8 cellular contexts compared by ENCODE assay signal in the genomic region with DNA sequence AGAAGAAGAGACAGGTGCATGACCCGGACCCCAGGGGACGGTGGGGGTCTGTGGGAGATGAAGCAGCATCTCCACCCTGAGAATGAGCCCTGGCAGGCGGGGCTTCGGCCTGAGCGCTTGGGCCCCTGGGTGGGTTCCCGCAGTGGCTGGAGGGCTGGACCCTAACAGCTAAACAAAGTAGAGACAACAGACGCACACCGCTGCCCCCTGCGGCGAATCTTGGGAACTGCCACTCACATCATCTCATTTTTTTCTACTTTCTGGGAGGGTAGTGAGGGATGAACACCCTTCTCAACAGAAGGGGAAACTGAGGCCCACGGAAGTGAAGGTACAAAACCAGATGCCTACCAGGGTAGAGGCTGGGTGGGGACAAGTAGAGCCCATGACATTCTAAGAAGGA.
A peak's percentile ranks its signal among the peaks of the same experiment; 100 is the strongest.
DNase-seq lines count a peak whose midpoint lies in the region; ATAC-seq, FAIRE-seq and TF ChIP-seq lines count a peak whose summit lies in the region.

No MANE protein-coding gene starts in this region.

- H3K9me3 Mint-ChIP-seq in mesothelial cell of epicardium = no peaks in the 10 kb centered on the region

- no peak for TF ChIP-seq POLR2A in H54 (IDR thresholded peaks at IDR 0.05; ENCODE audit: low read depth, low read length)

- no peaks in the 10 kb centered on the region for H3K4me1 ChIP-seq in OCI-LY3 (ENCODE audit: low read length)

- peaks cover 7% of the 10 kb centered on the region for H3K36me3 Mint-ChIP-seq in mesothelial cell of epicardium

- H3K4me3 ChIP-seq in GM12865 (ENCODE audit: low read depth, low read length) (no peak overlapping the region), OCI-LY3 (ENCODE audit: low read length) (no peak overlapping the region)

- peak; percentile 23 for DNase-seq in GM12865 (ENCODE audit: low read depth)
- DNase-seq in T47D (ENCODE audit: low read depth in 1 of 2, low spot score in 1 of 2) = peak; percentile 37 to 63
- no peak for DNase-seq in mesothelial cell of epicardium (ENCODE audit: low spot score in 2 of 2, unreplicated experiment in 2 of 2)
- DNase-seq in H54 (ENCODE audit: insufficient read length, low spot score) = no peak
- DNase-seq in GDM1 (lab: John Stamatoyannopoulos, UW) = no peak

- no peaks in the 10 kb centered on the region for H3K9me3 ChIP-seq in OCI-LY3 (ENCODE audit: insufficient read depth, low read length)

- peak overlapping the region; percentile 50 for H3K27ac Mint-ChIP-seq in mesothelial cell of epicardium

- H3K4me3 Mint-ChIP-seq in mesothelial cell of epicardium = no peak overlapping the region

- H3K4me2 ChIP-seq in OCI-LY3 (ENCODE audit: low read length) = no peak overlapping the region

- no peaks in the 10 kb centered on the region for H3K79me2 ChIP-seq in OCI-LY3 (ENCODE audit: low read length)

- in situ Hi-C loops in T47D (cut with HindIII; ENCODE audit: low pct_unique_long_range_greater_than_20kb, low sequenced_read_pairs) = no loop called here

- H2AFZ ChIP-seq in OCI-LY3 (ENCODE audit: low read depth, low read length) = no peak overlapping the region

- no peak for ATAC-seq in HG02938 (IDR thresholded peaks at IDR 0.05; ENCODE audit: unreplicated experiment)
- ATAC-seq in GM18907 (IDR thresholded peaks at IDR 0.05; ENCODE audit: unreplicated experiment) = no peak

- peaks cover 64% of the 10 kb centered on the region for H4K20me1 ChIP-seq in OCI-LY3 (ENCODE audit: insufficient read depth, low read length)

- H3K36me3 ChIP-seq in OCI-LY3 (replicated peaks; ENCODE audit: low read depth, low read length) = peaks cover 37% of the 10 kb centered on the region

- peak; percentile 63 for TF ChIP-seq CTCF in GM12865 (IDR thresholded peaks at IDR 0.05; ENCODE audit: insufficient read depth, low read depth, low read length, missing control alignments)
- TF ChIP-seq CTCF in OCI-LY3 (IDR thresholded peaks at IDR 0.05; ENCODE audit: low read depth, low read length) = peak; percentile 55
- peak; percentile 79 for TF ChIP-seq CTCF in mesothelial cell of epicardium (IDR thresholded peaks at IDR 0.05; ENCODE audit: unreplicated experiment)

- H3K27me3 Mint-ChIP-seq in mesothelial cell of epicardium (ENCODE audit: low read depth) = no peaks in the 10 kb centered on the region

- no peak for FAIRE-seq in H54 (lab: Jason Lieb, UNC)

- peaks cover 47% of the 10 kb centered on the region for H3K4me1 Mint-ChIP-seq in mesothelial cell of epicardium

- H3K27ac ChIP-seq in OCI-LY3 (ENCODE audit: low read length) = no peak overlapping the region

- no peaks in the 10 kb centered on the region for H3K27me3 ChIP-seq in OCI-LY3 (ENCODE audit: low read depth, low read length)

- no peak overlapping the region for H3K9ac ChIP-seq in OCI-LY3 (ENCODE audit: low read length)

Comparison
In these comparisons a context has a peak if more than half of its experiments do, and no peak if none do; other contexts are left out.
1. DNase-seq: peak in GM12865 (single experiment) and T47D (2 of 2); none in mesothelial cell of epicardium (0 of 2), H54 (single experiment) and GDM1 (single experiment).
2. Peak in every context shown above with its lines, with median percentiles within 50 percentile points of each other: CTCF ChIP-seq.